In genomic region chr4:144611850-144612249, GRCh38 we compare ENCODE assay signal across 9 cellular contexts. TPM values are rescaled to one million over a fixed set of nuclear protein-coding genes. Genes with fewer than 3 reads are reported as not detected.
DNase-seq lines count a peak whose midpoint lies in the region; ATAC-seq and TF ChIP-seq lines count a peak whose summit lies in the region.
"Had no signal": no experiment of that assay in that cellular context is flagged by ENCODE, and none has a peak within 500 bp of the region (broad histone marks: within the 10 kb centered on the region; RNA-seq: fewer than 3 reads in every experiment).

No MANE protein-coding gene starts in this region.

- H3K27ac ChIP-seq in SK-N-SH (ENCODE audit: low read depth in 2 of 2, low read length in 1 of 2): no peak overlapping the region
- H3K27ac ChIP-seq: BLaER1 treated with 17β-estradiol and CSF1 and Interleukin-3, amounts not matched to agents 10 nM and 100 nM had no signal

- TF ChIP-seq EP300 in SK-N-SH (IDR thresholded peaks at IDR 0.05; ENCODE audit: borderline replicate concordance in 1 of 2, low read depth in 1 of 2, low read length in 1 of 2): no peak

- DNase-seq in SK-N-SH (peak; percentile 25), cerebellar cortex (ENCODE audit: low spot score) (peak; percentile 12), putamen (ENCODE audit: low spot score) (peak; percentile 37), sciatic nerve (ENCODE audit: low spot score) (no peak)
- no peak for DNase-seq in effector CD8-positive, alpha-beta T cell (lab: John Stamatoyannopoulos, UW)

- no peak overlapping the region for H3K9ac ChIP-seq in SK-N-SH
- H3K9ac ChIP-seq: BLaER1 treated with 17β-estradiol and CSF1 and Interleukin-3, amounts not matched to agents 10 nM and 100 nM had no signal

- H2AFZ ChIP-seq in SK-N-SH (ENCODE audit: low read depth): no peak overlapping the region

- ATAC-seq in SK-N-SH treated with all-trans-retinoic acid at 6 μM for 48 hours (no peak), HG03159 (IDR thresholded peaks at IDR 0.05; ENCODE audit: unreplicated experiment) (peak; percentile 71), HG02642 (IDR thresholded peaks at IDR 0.05; ENCODE audit: poor library complexity, unreplicated experiment) (no peak), sciatic nerve (no peak)

- no peaks in the 10 kb centered on the region for H3K79me2 ChIP-seq in SK-N-SH (ENCODE audit: insufficient read depth)

- TF ChIP-seq RAD21 in SK-N-SH (IDR thresholded peaks at IDR 0.05; ENCODE audit: low read length): peak; percentile 44

- H3K27me3 ChIP-seq in SK-N-SH (ENCODE audit: insufficient read depth): no peaks in the 10 kb centered on the region
- H3K27me3 ChIP-seq: BLaER1 treated with 17β-estradiol and CSF1 and Interleukin-3, amounts not matched to agents 10 nM and 100 nM had no signal

- H3F3A ChIP-seq in SK-N-SH (replicated peaks; ENCODE audit: insufficient read depth): no peaks in the 10 kb centered on the region

- TF ChIP-seq CTCF in SK-N-SH (IDR thresholded peaks at IDR 0.05): peak; percentile 44; the same call in 1 of the 2 replicates

- POLR2A ChIA-PET in SK-N-SH (lab: Yijun Ruan, JAX): no interaction called here

- intact Hi-C loops in sciatic nerve (cut with DNase I): loop anchor here (1.0 kb wide), 1 partner anchor 38 kb away; no protein-coding TSS in a partner anchor

- H3K4me3 ChIP-seq in SK-N-SH (ENCODE audit: low read depth in 2 of 2, low read length in 1 of 2): no peak overlapping the region; a peak in 1 of 4 replicates
- H3K4me3 ChIP-seq: BLaER1 treated with 17β-estradiol and CSF1 and Interleukin-3, amounts not matched to agents 10 nM and 100 nM had no signal

- no peaks in the 10 kb centered on the region for H4K20me1 ChIP-seq in SK-N-SH (ENCODE audit: insufficient read depth)
- H4K20me1 ChIP-seq: BLaER1 treated with 17β-estradiol and CSF1 and Interleukin-3, amounts not matched to agents 10 nM and 100 nM had no signal

- no peaks in the 10 kb centered on the region for H3K4me1 ChIP-seq in SK-N-SH (ENCODE audit: control insufficient read depth in 1 of 2, insufficient read depth in 2 of 2, low read depth in 1 of 2, low read length in 1 of 2)
- H3K4me1 ChIP-seq: BLaER1 treated with 17β-estradiol and CSF1 and Interleukin-3, amounts not matched to agents 10 nM and 100 nM had no signal

- H3K9me3 ChIP-seq in SK-N-SH: no peaks in the 10 kb centered on the region

- no peaks in the 10 kb centered on the region for H3K9me2 ChIP-seq in SK-N-SH

- CTCF ChIA-PET in SK-N-SH (lab: Yijun Ruan, JAX): interaction anchor here (0.9 to 1.4 kb wide), 4 partner anchors 20 to 450 kb away, joined by 3 to 5 read pairs (median 4); no protein-coding TSS in a partner anchor

- no peak overlapping the region for H3K4me2 ChIP-seq in SK-N-SH
- H3K4me2 ChIP-seq: BLaER1 treated with 17β-estradiol and CSF1 and Interleukin-3, amounts not matched to agents 10 nM and 100 nM had no signal

- H3K36me3 ChIP-seq in SK-N-SH (replicated peaks in 1 of 2; ENCODE audit: control insufficient read depth in 1 of 2, insufficient read depth in 2 of 2, low read length in 1 of 2): no peaks in the 10 kb centered on the region
- H3K36me3 ChIP-seq: BLaER1 treated with 17β-estradiol and CSF1 and Interleukin-3, amounts not matched to agents 10 nM and 100 nM had no signal

TF ChIP-seq in SK-N-SH, 30 proteins besides CTCF, POLR2A, EP300 and RAD21:
- TF ChIP-seq SMC3 (IDR thresholded peaks at IDR 0.05; ENCODE audit: low read depth, low read length) (peak; percentile 39), TEAD4 (IDR thresholded peaks at IDR 0.05; ENCODE audit: borderline replicate concordance, insufficient read depth) (no peak)

TF ChIP-seq in SK-N-SH treated with all-trans-retinoic acid at 6 μM for 48 hours, 23 proteins besides CTCF, POLR2A, EP300 and RAD21:
- TF ChIP-seq ISL1 (CRISPR knock-in tag; IDR thresholded peaks at IDR 0.05) (no peak), CSDC2 (CRISPR knock-in tag; IDR thresholded peaks at IDR 0.05) (no peak), RARB (CRISPR knock-in tag; IDR thresholded peaks at IDR 0.05) (no peak), TOX (CRISPR knock-in tag; IDR thresholded peaks at IDR 0.05; ENCODE audit: borderline replicate concordance) (no peak), ESRRG (CRISPR knock-in tag; IDR thresholded peaks at IDR 0.05) (no peak)

RNA-seq across cellular contexts. Expression of gene HHIP, which starts 34.1 kb away (rescaled TPM):
- 1.8 and 3.5 TPM in 2 replicates for polyA plus RNA-seq in SK-N-SH (2012; rRNA removed)
- polyA plus RNA-seq in SK-N-SH (2012; cell fraction: cytosol; rRNA removed): 3.8 and 4.3 TPM in 2 replicates
- polyA plus RNA-seq in SK-N-SH (2012; cell fraction: nucleus; rRNA removed): 1.9 and 2.7 TPM in 2 replicates
- 7.8 TPM for total RNA-seq in sciatic nerve

Comparison
In these comparisons a context has a peak if more than half of its experiments do, and no peak if none do; other contexts are left out.
1. DNase-seq: peak in SK-N-SH (single experiment), cerebellar cortex (single experiment) and putamen (single experiment); none in effector CD8-positive, alpha-beta T cell (single experiment) and sciatic nerve (single experiment).